In the genomic region with DNA sequence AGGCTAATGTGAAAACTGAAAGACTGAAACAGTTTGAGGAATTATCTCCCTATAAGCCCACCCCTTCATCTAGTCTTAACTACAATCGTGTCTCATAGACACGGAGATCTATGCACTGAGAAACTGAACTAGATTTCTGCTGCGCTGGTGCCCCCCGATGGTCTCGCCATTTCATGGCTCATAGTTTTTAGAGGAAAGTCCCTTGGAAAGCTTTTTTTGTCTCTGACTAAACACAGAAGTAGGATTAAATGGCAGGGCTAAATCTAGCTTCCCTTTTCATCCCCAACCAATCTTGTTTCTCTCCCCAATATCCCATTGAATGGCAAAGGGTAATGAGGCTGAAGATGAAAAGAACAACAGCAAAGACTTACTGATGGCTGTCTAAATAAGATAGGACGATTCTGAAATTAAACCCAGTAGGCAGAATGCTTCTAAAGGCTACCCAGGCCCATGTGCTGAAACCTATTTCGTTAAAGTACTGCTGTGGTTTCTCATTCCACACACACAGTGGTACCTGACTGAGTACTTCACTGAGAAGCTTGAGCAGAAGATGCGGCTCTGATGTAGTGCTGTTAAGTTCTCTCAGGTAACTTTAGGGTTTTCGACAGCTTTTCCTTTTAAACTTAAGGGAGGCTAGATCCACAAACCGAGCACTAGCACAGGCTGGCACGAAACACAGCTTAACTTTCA, we compare ENCODE assay signal across 8 cellular contexts.
DNase-seq lines count a peak whose midpoint lies in the region; ATAC-seq and TF ChIP-seq lines count a peak whose summit lies in the region.

No MANE protein-coding gene starts in this region.

- H3K4me2 ChIP-seq in BLaER1 treated with 17β-estradiol and CSF1 and Interleukin-3, amounts not matched to agents 10 nM and 100 nM = peak overlapping the region in 7 of 11 experiments; percentile 44 to 71 (median 59); a peak in 13 of 22 replicates

- ATAC-seq in GM19463 (IDR thresholded peaks at IDR 0.05; ENCODE audit: unreplicated experiment) (peak; percentile 69), foreskin keratinocyte (no peak)

- H3K9ac ChIP-seq in BLaER1 treated with 17β-estradiol and CSF1 and Interleukin-3, amounts not matched to agents 10 nM and 100 nM = no peak overlapping the region; a peak in 1 of 22 replicates

- peak; percentile 70 for TF ChIP-seq CTCF in foreskin keratinocyte (conservative IDR thresholded peaks at IDR 0.05)

- H3K4me1 ChIP-seq in BLaER1 treated with 17β-estradiol and CSF1 and Interleukin-3, amounts not matched to agents 10 nM and 100 nM = peaks cover 17 to 47% (median 39%) of the 10 kb centered on the region in 10 experiments
- H3K4me1 ChIP-seq in foreskin keratinocyte = no peaks in the 10 kb centered on the region

- peak overlapping the region in 7 of 11 experiments; percentile 27 to 72 (median 52); a peak in 8 of 22 replicates for H3K27ac ChIP-seq in BLaER1 treated with 17β-estradiol and CSF1 and Interleukin-3, amounts not matched to agents 10 nM and 100 nM
- no peak overlapping the region for H3K27ac ChIP-seq in foreskin keratinocyte

- no peaks in the 10 kb centered on the region for H3K9me3 ChIP-seq in BLaER1 treated with 17β-estradiol and CSF1 and Interleukin-3, amounts not matched to agents 10 nM and 100 nM (replicated peaks in 1 of 11)

- H3K27me3 ChIP-seq in BLaER1 treated with 17β-estradiol and CSF1 and Interleukin-3, amounts not matched to agents 10 nM and 100 nM = no peaks in the 10 kb centered on the region
- H3K27me3 ChIP-seq in foreskin keratinocyte = no peaks in the 10 kb centered on the region

- H3K4me3 ChIP-seq in BLaER1 treated with 17β-estradiol and CSF1 and Interleukin-3, amounts not matched to agents 10 nM and 100 nM = no peak overlapping the region

- no peaks in the 10 kb centered on the region for H3K36me3 ChIP-seq in BLaER1 treated with 17β-estradiol and CSF1 and Interleukin-3, amounts not matched to agents 10 nM and 100 nM

- H4K20me1 ChIP-seq in BLaER1 treated with 17β-estradiol and CSF1 and Interleukin-3, amounts not matched to agents 10 nM and 100 nM = no peaks in the 10 kb centered on the region

- DNase-seq in NAMALWA (ENCODE audit: low spot score) (peak; percentile 51), activated T-cell treated with anti-CD3 and anti-CD28 coated beads for 24 hours (ENCODE audit: low read depth) (peak; percentile 48), foreskin keratinocyte (no peak), C1 segment of cervical spinal cord (lab: John Stamatoyannopoulos, UW) (no peak), AG20443 (ENCODE audit: low spot score) (no peak)
- DNase-seq in stimulated activated CD4-positive, alpha-beta T cell treated with anti-CD3 and anti-CD28 coated beads, Interleukin-15, amount 100 ng/mL, for 1 hour (ENCODE audit: low read depth in 1 of 2, low spot score in 1 of 2) = peak; percentile 11 to 46

Comparison
In these comparisons a context has a peak if more than half of its experiments do, and no peak if none do; other contexts are left out.
1. DNase-seq: peak in NAMALWA (single experiment), activated T-cell treated with anti-CD3 and anti-CD28 coated beads for 24 hours (single experiment) and stimulated activated CD4-positive, alpha-beta T cell treated with anti-CD3 and anti-CD28 coated beads, Interleukin-15, amount 100 ng/mL, for 1 hour (2 of 2); none in foreskin keratinocyte (0 of 2), C1 segment of cervical spinal cord (0 of 14) and AG20443 (single experiment).